18 cellular contexts compared by ENCODE assay signal in genomic region chr4:4356106-4357041, GRCh38. TPM values are rescaled to one million over a fixed set of nuclear protein-coding genes. Genes with fewer than 3 reads are reported as not detected.
DNase-seq lines count a peak whose midpoint lies in the region; ATAC-seq and TF ChIP-seq lines count a peak whose summit lies in the region.
"Had no signal": no experiment of that assay in that cellular context is flagged by ENCODE, and none has a peak within 500 bp of the region (broad histone marks: within the 10 kb centered on the region; RNA-seq: fewer than 3 reads in every experiment).

No MANE protein-coding gene starts in this region.

- no peak overlapping the region for H3K4me2 ChIP-seq in osteoblast (ENCODE audit: insufficient read depth, low read length)

- H3K9me3 ChIP-seq in osteoblast (ENCODE audit: low read depth, low read length), result no peaks in the 10 kb centered on the region
- H3K9me3 ChIP-seq: HAP-1 had no signal

- DNase-seq in Daoy (ENCODE audit: low read depth) (peak; percentile 43), NCI-H226 (peak; percentile 86), fibroblast of villous mesenchyme (ENCODE audit: low read depth) (peak; percentile 5), osteoblast (ENCODE audit: insufficient read length, low spot score, missing footprints) (peak; percentile 52), T-helper 2 cell (no peak)
- DNase-seq in activated naive CD8-positive, alpha-beta T cell treated with anti-CD3 and anti-CD28 coated beads, Interleukin-2, amount 50 U/mL, for 24 hours, result no peak
- DNase-seq: activated CD4-positive, alpha-beta T cell treated with anti-CD3 and anti-CD28 coated beads for 4 hours; activated naive CD4-positive, alpha-beta T cell treated with anti-CD3 and anti-CD28 coated beads, Interleukin-2, amount 10 ng/mL, durations not matched to agents 7 days and 5 days; mesendoderm; MM.1S; naive thymus-derived CD4-positive, alpha-beta T cell; NCI-H146; PC-3; SIG-M5; T-cell had no signal

- no peaks in the 10 kb centered on the region for H3K4me1 ChIP-seq in osteoblast (ENCODE audit: insufficient read depth, low read length)
- H3K4me1 ChIP-seq: HAP-1 had no signal

- peaks cover 2% of the 10 kb centered on the region for H3K27me3 Mint-ChIP-seq in activated naive CD8-positive, alpha-beta T cell treated with anti-CD3 and anti-CD28 coated beads, Interleukin-2, amount 50 U/mL, for 24 hours
- H3K27me3 Mint-ChIP-seq: activated naive CD4-positive, alpha-beta T cell treated with anti-CD3 and anti-CD28 coated beads, Interleukin-2, amount 10 ng/mL, durations not matched to agents 7 days and 5 days had no signal

- H3K9me3 Mint-ChIP-seq in activated naive CD8-positive, alpha-beta T cell treated with anti-CD3 and anti-CD28 coated beads, Interleukin-2, amount 50 U/mL, for 24 hours, result no peaks in the 10 kb centered on the region
- H3K9me3 Mint-ChIP-seq: T-cell had no signal

- no peaks in the 10 kb centered on the region for H3K4me1 Mint-ChIP-seq in activated naive CD8-positive, alpha-beta T cell treated with anti-CD3 and anti-CD28 coated beads, Interleukin-2, amount 50 U/mL, for 24 hours
- H3K4me1 Mint-ChIP-seq: activated naive CD4-positive, alpha-beta T cell treated with anti-CD3 and anti-CD28 coated beads, Interleukin-2, amount 10 ng/mL, durations not matched to agents 7 days and 5 days; CD14-positive monocyte had no signal

- no peaks in the 10 kb centered on the region for H3K36me3 ChIP-seq in osteoblast (ENCODE audit: insufficient read depth, low read length)
- H3K36me3 ChIP-seq: HAP-1 had no signal

- H3K4me3 ChIP-seq in fibroblast of villous mesenchyme (ENCODE audit: low read depth, low read length) (no peak overlapping the region), osteoblast (ENCODE audit: insufficient read depth, low read length) (no peak overlapping the region)
- H3K4me3 ChIP-seq: HAP-1 had no signal

- no peaks in the 10 kb centered on the region for H3K79me2 ChIP-seq in osteoblast (ENCODE audit: insufficient read depth, low read length)

- TF ChIP-seq CTCF in fibroblast of villous mesenchyme (IDR thresholded peaks at IDR 0.05; ENCODE audit: insufficient read depth, low read depth, low read length), result no peak
- no peak for TF ChIP-seq CTCF in osteoblast (IDR thresholded peaks at IDR 0.05; ENCODE audit: extremely low read depth, low read depth, low read length)

- ATAC-seq in SK-N-SH treated with all-trans-retinoic acid at 6 μM for 48 hours, result no peak
- ATAC-seq in activated naive CD8-positive, alpha-beta T cell treated with anti-CD3 and anti-CD28 coated beads, Interleukin-2, amount 50 U/mL, for 24 hours, result no peak
- ATAC-seq: naive thymus-derived CD4-positive, alpha-beta T cell; PC-3; T-cell had no signal

- H3K27ac Mint-ChIP-seq in activated naive CD8-positive, alpha-beta T cell treated with anti-CD3 and anti-CD28 coated beads, Interleukin-2, amount 50 U/mL, for 24 hours, result no peak overlapping the region
- H3K27ac Mint-ChIP-seq: activated naive CD4-positive, alpha-beta T cell treated with anti-CD3 and anti-CD28 coated beads, Interleukin-2, amount 10 ng/mL, durations not matched to agents 7 days and 5 days; naive thymus-derived CD4-positive, alpha-beta T cell; T-cell had no signal

- peaks cover 34% of the 10 kb centered on the region for H3K27me3 ChIP-seq in osteoblast (ENCODE audit: insufficient read depth, low read length)

- no peak overlapping the region for H3K27ac ChIP-seq in osteoblast (ENCODE audit: low read depth, low read length)

- H2AFZ ChIP-seq in osteoblast (ENCODE audit: low read length), result no peak overlapping the region

- H3K4me3 Mint-ChIP-seq in activated naive CD8-positive, alpha-beta T cell treated with anti-CD3 and anti-CD28 coated beads, Interleukin-2, amount 50 U/mL, for 24 hours, result no peak overlapping the region
- H3K4me3 Mint-ChIP-seq: activated naive CD4-positive, alpha-beta T cell treated with anti-CD3 and anti-CD28 coated beads, Interleukin-2, amount 10 ng/mL, durations not matched to agents 7 days and 5 days; CD14-positive monocyte; naive thymus-derived CD4-positive, alpha-beta T cell; T-cell had no signal

- H3K36me3 Mint-ChIP-seq in activated naive CD8-positive, alpha-beta T cell treated with anti-CD3 and anti-CD28 coated beads, Interleukin-2, amount 50 U/mL, for 24 hours (ENCODE audit: low read depth), result no peaks in the 10 kb centered on the region
- H3K36me3 Mint-ChIP-seq: activated naive CD4-positive, alpha-beta T cell treated with anti-CD3 and anti-CD28 coated beads, Interleukin-2, amount 10 ng/mL, durations not matched to agents 7 days and 5 days; CD14-positive monocyte; T-cell had no signal

- H4K20me1 ChIP-seq in osteoblast (ENCODE audit: insufficient read depth, low read length), result no peaks in the 10 kb centered on the region

TF ChIP-seq in SK-N-SH treated with all-trans-retinoic acid at 6 μM for 48 hours, 23 proteins besides CTCF, POLR2A, EP300 and RAD21 (continues in another document):
- TF ChIP-seq GLIS3 (CRISPR knock-in tag; IDR thresholded peaks at IDR 0.05) (no peak), ISL1 (CRISPR knock-in tag; IDR thresholded peaks at IDR 0.05) (no peak), CREB5 (CRISPR knock-in tag; IDR thresholded peaks at IDR 0.05; ENCODE audit: low read depth) (no peak), ZNF565 (CRISPR knock-in tag; conservative IDR thresholded peaks at IDR 0.05; ENCODE audit: low read depth) (no peak), TCF4 (CRISPR knock-in tag; IDR thresholded peaks at IDR 0.05; ENCODE audit: borderline replicate concordance) (no peak), SNAI2 (CRISPR knock-in tag; IDR thresholded peaks at IDR 0.05) (no peak), PPARA (CRISPR knock-in tag; IDR thresholded peaks at IDR 0.05; ENCODE audit: borderline replicate concordance) (no peak), CSDC2 (CRISPR knock-in tag; IDR thresholded peaks at IDR 0.05) (no peak), TSHZ2 (CRISPR knock-in tag; IDR thresholded peaks at IDR 0.05) (no peak), ZFP3 (CRISPR knock-in tag; IDR thresholded peaks at IDR 0.05) (no peak), ZFP30 (CRISPR knock-in tag; IDR thresholded peaks at IDR 0.05) (no peak), RARB (CRISPR knock-in tag; IDR thresholded peaks at IDR 0.05) (no peak), BACH2 (CRISPR knock-in tag; IDR thresholded peaks at IDR 0.05; ENCODE audit: borderline replicate concordance) (no peak), POU6F1 (CRISPR knock-in tag; IDR thresholded peaks at IDR 0.05; ENCODE audit: borderline replicate concordance, low read depth) (no peak), ZC3H10 (CRISPR knock-in tag; IDR thresholded peaks at IDR 0.05) (no peak)

RNA-seq across cellular contexts. Expression of gene NSG1, which starts 30.5 kb away (rescaled TPM):
- 4.4 and 10.2 TPM in 2 replicates for total RNA-seq in Daoy (2014; rRNA removed; shearing (Covaris generic))
- 0.32 and 0.86 TPM in 2 replicates for total RNA-seq in fibroblast of villous mesenchyme
- total RNA-seq in osteoblast, result not detected in 2 replicates
- total RNA-seq: PC-3 had no signal

Comparison
In these comparisons a context has a peak if more than half of its experiments do, and no peak if none do; other contexts are left out.
1. DNase-seq: peak in Daoy (single experiment), NCI-H226 (single experiment), fibroblast of villous mesenchyme (single experiment) and osteoblast (single experiment); none in T-helper 2 cell (0 of 5) and activated naive CD8-positive, alpha-beta T cell treated with anti-CD3 and anti-CD28 coated beads, Interleukin-2, amount 50 U/mL, for 24 hours (single experiment).